7 cellular contexts compared by ENCODE assay signal in the genomic region with DNA sequence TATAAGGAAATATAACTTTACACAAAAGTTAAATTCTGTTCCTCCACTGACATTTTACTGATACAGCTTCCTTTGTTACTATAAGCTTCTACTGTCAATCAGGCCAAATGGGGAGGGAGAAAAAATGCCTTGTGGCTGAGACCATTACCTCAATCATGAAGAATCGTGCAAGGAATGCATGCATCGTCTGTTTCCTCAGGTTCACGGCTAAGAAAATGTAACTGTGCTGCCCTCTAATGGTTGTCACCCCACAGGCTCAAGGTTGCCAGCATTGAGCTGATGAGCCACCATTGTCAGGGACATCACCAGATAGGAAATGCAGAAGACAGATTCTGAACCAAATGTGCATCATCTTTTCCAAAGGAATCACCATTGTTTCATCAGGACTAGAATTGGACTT.
DNase-seq lines count a peak whose midpoint lies in the region; ATAC-seq and TF ChIP-seq lines count a peak whose summit lies in the region.

No MANE protein-coding gene starts in this region.

- ATAC-seq in GM18517 (IDR thresholded peaks at IDR 0.05; ENCODE audit: unreplicated experiment) (no peak), GM21723 (IDR thresholded peaks at IDR 0.05; ENCODE audit: unreplicated experiment) (no peak)
- no peak for ATAC-seq in effector memory CD8-positive, alpha-beta T cell (replicated peaks)

- DNase-seq in GM13977 (ENCODE audit: low spot score) (peak; percentile 11), NCI-H187 (lab: John Stamatoyannopoulos, UW) (peak; percentile 6 to 47), astrocyte of the cerebellum (ENCODE audit: low read depth) (peak; percentile 80), kidney glomerular epithelial cell (lab: John Stamatoyannopoulos, UW) (peak; percentile 94)
- no peak for DNase-seq in effector memory CD8-positive, alpha-beta T cell

- H3K36me3 Mint-ChIP-seq in effector memory CD8-positive, alpha-beta T cell (ENCODE audit: insufficient read depth): no peaks in the 10 kb centered on the region

- TF ChIP-seq CTCF in GM13977 (IDR thresholded peaks at IDR 0.05; ENCODE audit: extremely low read depth, insufficient read depth, missing control alignments) (peak; percentile 55), astrocyte of the cerebellum (IDR thresholded peaks at IDR 0.05; ENCODE audit: low read depth, low read length, missing control alignments) (peak; percentile 86)

- H3K4me1 Mint-ChIP-seq in effector memory CD8-positive, alpha-beta T cell (ENCODE audit: low read depth in 2 of 2): no peaks in the 10 kb centered on the region

- no peak overlapping the region for H3K4me3 Mint-ChIP-seq in effector memory CD8-positive, alpha-beta T cell

- H3K9me3 Mint-ChIP-seq in effector memory CD8-positive, alpha-beta T cell: peaks cover 0 to 10% of the 10 kb centered on the region in 2 donors

- in situ Hi-C loops in GM13977 (cut with MboI; ENCODE audit: low pct_unique_long_range_greater_than_20kb, low sequenced_read_pairs, unreplicated experiment) (no loop called here), astrocyte of the cerebellum (cut with HindIII; ENCODE audit: low sequenced_read_pairs) (no loop called here)

- no peak overlapping the region for H3K4me3 ChIP-seq in astrocyte of the cerebellum (ENCODE audit: low read depth, low read length)

- H3K27ac Mint-ChIP-seq in effector memory CD8-positive, alpha-beta T cell: no peak overlapping the region

- H3K27me3 Mint-ChIP-seq in effector memory CD8-positive, alpha-beta T cell: no peaks in the 10 kb centered on the region

Comparison
In these comparisons a context has a peak if more than half of its experiments do, and no peak if none do; other contexts are left out.
1. DNase-seq: peak in GM13977 (single experiment), NCI-H187 (2 of 2), astrocyte of the cerebellum (single experiment) and kidney glomerular epithelial cell (single experiment); none in effector memory CD8-positive, alpha-beta T cell (0 of 3).